Comparison of ENCODE assay signal across 25 cellular contexts in the genomic region with DNA sequence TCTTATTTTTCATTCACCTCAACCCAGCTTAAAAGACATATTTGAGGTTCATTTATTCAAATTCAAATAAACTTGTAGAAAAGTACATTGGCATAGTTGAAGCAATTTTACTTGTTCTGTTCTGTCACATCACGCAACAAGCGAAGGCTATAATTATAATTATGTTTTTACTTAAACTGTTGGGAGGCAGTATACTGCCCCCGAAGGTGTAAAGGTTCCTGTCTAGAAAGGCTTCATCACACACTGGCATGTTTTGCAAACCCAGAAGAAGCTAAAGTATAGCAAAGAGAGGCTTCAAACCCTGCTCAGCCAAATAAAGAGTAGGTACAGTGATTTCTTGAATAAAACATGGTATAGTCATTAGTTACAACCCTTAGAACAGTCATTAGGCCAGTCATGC.
DNase-seq lines count a peak whose midpoint lies in the region; ATAC-seq and TF ChIP-seq lines count a peak whose summit lies in the region.
"Had no signal": no experiment of that assay in that cellular context is flagged by ENCODE, and none has a peak within 500 bp of the region (broad histone marks: within the 10 kb centered on the region; RNA-seq: fewer than 3 reads in every experiment).

No MANE protein-coding gene starts in this region.

- DNase-seq in WTC11 (ENCODE audit: low spot score): no peak
- DNase-seq in nephron progenitor cell: no peak
- no peak for DNase-seq in DMS79 (lab: John Stamatoyannopoulos, UW)
- no peak for DNase-seq in D341Med (ENCODE audit: low spot score)
- DNase-seq: BE2C, DMS53, EL, GDM1, Kasumi-1, MV-4-11, NCI-H1105 treated with DMSO at 0.1 percent for 48 hours, NCI-H146, NCI-H1930, NCI-H2107, NCI-H524, NCI-H774, SHP77 had no signal

- no peaks in the 10 kb centered on the region for H3K4me1 ChIP-seq in Loucy (ENCODE audit: insufficient read depth, low read length, poor library complexity, severe bottlenecking)
- H3K4me1 ChIP-seq: BE2C had no signal

- no peak overlapping the region for H3K4me2 ChIP-seq in Loucy (ENCODE audit: low read depth, low read length, poor library complexity, severe bottlenecking)

- no peak overlapping the region for H2AFZ ChIP-seq in Loucy (ENCODE audit: low read length)

- no peaks in the 10 kb centered on the region for H4K20me1 ChIP-seq in Loucy (ENCODE audit: insufficient read depth, low read length, poor library complexity, severe bottlenecking)

- no peaks in the 10 kb centered on the region for H3K79me2 ChIP-seq in Loucy (ENCODE audit: insufficient read depth, low read length)

- TF ChIP-seq CTCF in C4-2B (conservative IDR thresholded peaks at IDR 0.05) (peak; percentile 7; the same call in 1 of the 2 replicates), Loucy (conservative IDR thresholded peaks at IDR 0.05; ENCODE audit: low read length) (peak; percentile 30; the same call in 1 of the 2 replicates), WTC11 (IDR thresholded peaks at IDR 0.05) (no peak), nephron progenitor cell (IDR thresholded peaks at IDR 0.05) (peak; percentile 10)

- no peak overlapping the region for H3K27ac Mint-ChIP-seq in WTC11
- H3K27ac Mint-ChIP-seq in nephron progenitor cell: no peak overlapping the region

- H3K4me3 ChIP-seq in Loucy (ENCODE audit: low read length, poor library complexity, severe bottlenecking): no peak overlapping the region
- H3K4me3 ChIP-seq: GM12878, K562 had no signal

- ATAC-seq in WTC11 (peak; percentile 45), SK-N-SH treated with all-trans-retinoic acid at 6 μM for 48 hours (no peak)
- ATAC-seq: GM12878, HepG2, K562 had no signal

- H3K9me3 Mint-ChIP-seq in WTC11 (no peaks in the 10 kb centered on the region), nephron progenitor cell (peaks cover 3% of the 10 kb centered on the region)

- H3K27me3 ChIP-seq in Loucy (ENCODE audit: insufficient read depth, low read length, poor library complexity, severe bottlenecking): no peaks in the 10 kb centered on the region
- H3K27me3 ChIP-seq: BE2C had no signal

- no peaks in the 10 kb centered on the region for H3K9me2 ChIP-seq in Loucy (replicated peaks; ENCODE audit: low read depth, low read length)

- H3K9ac ChIP-seq in Loucy (ENCODE audit: low read depth, low read length, poor library complexity, severe bottlenecking): no peak overlapping the region

- no peaks in the 10 kb centered on the region for H3K9me3 ChIP-seq in Loucy (ENCODE audit: insufficient read depth, low read depth, low read length)
- H3K9me3 ChIP-seq: BE2C had no signal

- H3F3A ChIP-seq in Loucy (ENCODE audit: low read depth): no peaks in the 10 kb centered on the region

- no peaks in the 10 kb centered on the region for H3K36me3 ChIP-seq in Loucy (ENCODE audit: insufficient read depth, low read length)
- H3K36me3 ChIP-seq: BE2C had no signal

- H3K27me3 Mint-ChIP-seq in WTC11 (ENCODE audit: low read depth) (no peaks in the 10 kb centered on the region), nephron progenitor cell (ENCODE audit: low read depth, poor library complexity) (peaks cover 5% of the 10 kb centered on the region)

- POLR2A ChIA-PET in WTC11 (lab: Charles Lee): no interaction called here

- H3K36me3 Mint-ChIP-seq in WTC11 (peaks cover 6% of the 10 kb centered on the region), nephron progenitor cell (ENCODE audit: low read depth) (no peaks in the 10 kb centered on the region)

- no peak overlapping the region for H3K4me3 Mint-ChIP-seq in WTC11
- H3K4me3 Mint-ChIP-seq in nephron progenitor cell: no peak overlapping the region

- H3K4me1 Mint-ChIP-seq in WTC11 (peaks cover 16% of the 10 kb centered on the region), nephron progenitor cell (peaks cover 13% of the 10 kb centered on the region)

- H3K27ac ChIP-seq in C4-2B: no peak overlapping the region
- H3K27ac ChIP-seq: 22Rv1, RWPE1 had no signal

- CTCF ChIA-PET in WTC11 (lab: Charles Lee): interaction anchor here (0.7 to 2.1 kb wide), 3 partner anchors 11 to 200 kb away, joined by 5 to 10 read pairs (median 5); no protein-coding TSS in a partner anchor

TF ChIP-seq in WTC11, 78 proteins besides CTCF, POLR2A, EP300 and RAD21 (continues in another document):
- TF ChIP-seq ETV6 (CRISPR knock-in tag; IDR thresholded peaks at IDR 0.05) (no peak), SP1 (CRISPR knock-in tag; conservative IDR thresholded peaks at IDR 0.05) (no peak), SMAD3 (CRISPR knock-in tag; IDR thresholded peaks at IDR 0.05; ENCODE audit: borderline replicate concordance) (no peak), TEAD4 (CRISPR knock-in tag; IDR thresholded peaks at IDR 0.05) (no peak), ATF6 (CRISPR knock-in tag; IDR thresholded peaks at IDR 0.05) (no peak), RELA (CRISPR knock-in tag; IDR thresholded peaks at IDR 0.05; ENCODE audit: borderline replicate concordance) (no peak), FOXJ3 (CRISPR knock-in tag; IDR thresholded peaks at IDR 0.05; ENCODE audit: borderline replicate concordance) (no peak)
- TF ChIP-seq, protein P1, sequence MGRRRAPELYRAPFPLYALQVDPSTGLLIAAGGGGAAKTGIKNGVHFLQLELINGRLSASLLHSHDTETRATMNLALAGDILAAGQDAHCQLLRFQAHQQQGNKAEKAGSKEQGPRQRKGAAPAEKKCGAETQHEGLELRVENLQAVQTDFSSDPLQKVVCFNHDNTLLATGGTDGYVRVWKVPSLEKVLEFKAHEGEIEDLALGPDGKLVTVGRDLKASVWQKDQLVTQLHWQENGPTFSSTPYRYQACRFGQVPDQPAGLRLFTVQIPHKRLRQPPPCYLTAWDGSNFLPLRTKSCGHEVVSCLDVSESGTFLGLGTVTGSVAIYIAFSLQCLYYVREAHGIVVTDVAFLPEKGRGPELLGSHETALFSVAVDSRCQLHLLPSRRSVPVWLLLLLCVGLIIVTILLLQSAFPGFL (CRISPR knock-in tag; IDR thresholded peaks at IDR 0.05; ENCODE audit: borderline replicate concordance): no peak
- TF ChIP-seq, protein P2, sequence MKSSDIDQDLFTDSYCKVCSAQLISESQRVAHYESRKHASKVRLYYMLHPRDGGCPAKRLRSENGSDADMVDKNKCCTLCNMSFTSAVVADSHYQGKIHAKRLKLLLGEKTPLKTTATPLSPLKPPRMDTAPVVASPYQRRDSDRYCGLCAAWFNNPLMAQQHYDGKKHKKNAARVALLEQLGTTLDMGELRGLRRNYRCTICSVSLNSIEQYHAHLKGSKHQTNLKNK (CRISPR knock-in tag; IDR thresholded peaks at IDR 0.05): no peak

TF ChIP-seq in SK-N-SH treated with all-trans-retinoic acid at 6 μM for 48 hours, 23 proteins besides CTCF, POLR2A, EP300 and RAD21 (continues in another document):
- TF ChIP-seq ARNTL (CRISPR knock-in tag; IDR thresholded peaks at IDR 0.05; ENCODE audit: borderline replicate concordance, low read depth) (no peak), ZNF70 (CRISPR knock-in tag; IDR thresholded peaks at IDR 0.05) (no peak), OSR1 (CRISPR knock-in tag; IDR thresholded peaks at IDR 0.05) (no peak), RARB (CRISPR knock-in tag; IDR thresholded peaks at IDR 0.05) (no peak), ISL1 (CRISPR knock-in tag; IDR thresholded peaks at IDR 0.05) (no peak), TCF4 (CRISPR knock-in tag; IDR thresholded peaks at IDR 0.05; ENCODE audit: borderline replicate concordance) (no peak), TOX (CRISPR knock-in tag; IDR thresholded peaks at IDR 0.05; ENCODE audit: borderline replicate concordance) (no peak), ZNF565 (CRISPR knock-in tag; conservative IDR thresholded peaks at IDR 0.05; ENCODE audit: low read depth) (no peak), GLIS3 (CRISPR knock-in tag; IDR thresholded peaks at IDR 0.05) (no peak), ZC3H10 (CRISPR knock-in tag; IDR thresholded peaks at IDR 0.05) (no peak), ZNF8 (CRISPR knock-in tag; IDR thresholded peaks at IDR 0.05) (no peak), CSRNP3 (CRISPR knock-in tag; IDR thresholded peaks at IDR 0.05) (no peak)
- TF ChIP-seq, protein P3, sequence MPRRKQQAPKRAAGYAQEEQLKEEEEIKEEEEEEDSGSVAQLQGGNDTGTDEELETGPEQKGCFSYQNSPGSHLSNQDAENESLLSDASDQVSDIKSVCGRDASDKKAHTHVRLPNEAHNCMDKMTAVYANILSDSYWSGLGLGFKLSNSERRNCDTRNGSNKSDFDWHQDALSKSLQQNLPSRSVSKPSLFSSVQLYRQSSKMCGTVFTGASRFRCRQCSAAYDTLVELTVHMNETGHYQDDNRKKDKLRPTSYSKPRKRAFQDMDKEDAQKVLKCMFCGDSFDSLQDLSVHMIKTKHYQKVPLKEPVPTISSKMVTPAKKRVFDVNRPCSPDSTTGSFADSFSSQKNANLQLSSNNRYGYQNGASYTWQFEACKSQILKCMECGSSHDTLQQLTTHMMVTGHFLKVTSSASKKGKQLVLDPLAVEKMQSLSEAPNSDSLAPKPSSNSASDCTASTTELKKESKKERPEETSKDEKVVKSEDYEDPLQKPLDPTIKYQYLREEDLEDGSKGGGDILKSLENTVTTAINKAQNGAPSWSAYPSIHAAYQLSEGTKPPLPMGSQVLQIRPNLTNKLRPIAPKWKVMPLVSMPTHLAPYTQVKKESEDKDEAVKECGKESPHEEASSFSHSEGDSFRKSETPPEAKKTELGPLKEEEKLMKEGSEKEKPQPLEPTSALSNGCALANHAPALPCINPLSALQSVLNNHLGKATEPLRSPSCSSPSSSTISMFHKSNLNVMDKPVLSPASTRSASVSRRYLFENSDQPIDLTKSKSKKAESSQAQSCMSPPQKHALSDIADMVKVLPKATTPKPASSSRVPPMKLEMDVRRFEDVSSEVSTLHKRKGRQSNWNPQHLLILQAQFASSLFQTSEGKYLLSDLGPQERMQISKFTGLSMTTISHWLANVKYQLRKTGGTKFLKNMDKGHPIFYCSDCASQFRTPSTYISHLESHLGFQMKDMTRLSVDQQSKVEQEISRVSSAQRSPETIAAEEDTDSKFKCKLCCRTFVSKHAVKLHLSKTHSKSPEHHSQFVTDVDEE (CRISPR knock-in tag; IDR thresholded peaks at IDR 0.05): no peak
